In genomic region chr21:37562920-37563640, GRCh38 we compare ENCODE assay signal across 8 cellular contexts.
A peak's percentile ranks its signal among the peaks of the same experiment; 100 is the strongest.
DNase-seq lines count a peak whose midpoint lies in the region; ATAC-seq, FAIRE-seq and TF ChIP-seq lines count a peak whose summit lies in the region.

No MANE protein-coding gene starts in this region.

- intact Hi-C loops in pancreas (cut with DNase I) = no loop called here

- H3K4me3 ChIP-seq in epithelial cell of esophagus (ENCODE audit: low read length) (peak overlapping the region; percentile 77), pancreas (peak overlapping the region; percentile 47 to 83 (median 72))

- H3K27me3 ChIP-seq in pancreas = no peaks in the 10 kb centered on the region

- ATAC-seq in HG02840 (IDR thresholded peaks at IDR 0.05; ENCODE audit: low FRiP score, unreplicated experiment) (peak; percentile 6), pancreas (peak; percentile 30 to 45 (median 34))

- TF ChIP-seq CTCF in epithelial cell of esophagus (IDR thresholded peaks at IDR 0.05; ENCODE audit: insufficient read depth, low read depth, low read length, missing control alignments) (no peak), pancreas (IDR thresholded peaks at IDR 0.05) (no peak)

- H3K27ac ChIP-seq in pancreas = peak overlapping the region; percentile 84 to 94 (median 94)

- FAIRE-seq in pancreas (lab: Jason Lieb, UNC) = no peak

- H3K36me3 ChIP-seq in pancreas = no peaks in the 10 kb centered on the region

- peaks cover 0 to 11% (median 0%) of the 10 kb centered on the region in 3 donors for H3K4me1 ChIP-seq in pancreas

- peak; percentile 2 for DNase-seq in activated CD4-positive, CD25-positive, alpha-beta regulatory T cell treated with anti-CD3 and anti-CD28 coated beads, Interleukin-2, amount 50 U/mL, for 16 hours (ENCODE audit: low read depth, low spot score)
- no peak for DNase-seq in activated CD4-positive, CD25-positive, alpha-beta regulatory T cell treated with anti-CD3 and anti-CD28 coated beads, Interleukin-2, amount 50 U/mL, for 72 hours
- DNase-seq in SK-N-DZ (ENCODE audit: low spot score) (peak; percentile 9), epithelial cell of esophagus (ENCODE audit: low read depth) (no peak), pancreas (peak in 5 of 6 donors; percentile 29 to 72 (median 48)), occipital lobe (lab: John Stamatoyannopoulos, UW) (no peak), HT-29 (ENCODE audit: low spot score) (no peak)

- WGBS in pancreas, 2 donors = 50 to 64% methylated on average over 22 of the region's 22 CpGs

- H3K9me3 ChIP-seq in pancreas = no peaks in the 10 kb centered on the region

Comparison
In these comparisons a context has a peak if more than half of its experiments do, and no peak if none do; other contexts are left out.
1. DNase-seq: peak in activated CD4-positive, CD25-positive, alpha-beta regulatory T cell treated with anti-CD3 and anti-CD28 coated beads, Interleukin-2, amount 50 U/mL, for 16 hours (single experiment), SK-N-DZ (single experiment) and pancreas (5 of 6); none in activated CD4-positive, CD25-positive, alpha-beta regulatory T cell treated with anti-CD3 and anti-CD28 coated beads, Interleukin-2, amount 50 U/mL, for 72 hours (single experiment), epithelial cell of esophagus (single experiment), occipital lobe (single experiment) and HT-29 (single experiment).